11 cellular contexts compared by ENCODE assay signal in genomic region chr22:25420471-25420924, GRCh38.
DNase-seq lines count a peak whose midpoint lies in the region; ATAC-seq and TF ChIP-seq lines count a peak whose summit lies in the region.
"Had no signal": no experiment of that assay in that cellular context is flagged by ENCODE, and none has a peak within 500 bp of the region (broad histone marks: within the 10 kb centered on the region; RNA-seq: fewer than 3 reads in every experiment).

No MANE protein-coding gene starts in this region.

- peaks cover 54% of the 10 kb centered on the region for H3K27me3 ChIP-seq in HUES64 (ENCODE audit: insufficient read depth, low read length)
- H3K27me3 ChIP-seq in parathyroid adenoma (ENCODE audit: control insufficient read depth, insufficient read depth, low read length) = peaks cover 3% of the 10 kb centered on the region

- CTCF ChIA-PET in Calu3 (lab: Charles Lee) = no interaction called here

- peak overlapping the region; percentile 54 for H3K4me3 ChIP-seq in HUES64 (ENCODE audit: low read length)
- peak overlapping the region; percentile 48 for H3K4me3 ChIP-seq in parathyroid adenoma (ENCODE audit: low read depth, low read length)

- H3K36me3 ChIP-seq in HUES64 (ENCODE audit: insufficient read depth, low read length) (no peaks in the 10 kb centered on the region), parathyroid adenoma (ENCODE audit: control insufficient read depth, insufficient read depth, low read length) (no peaks in the 10 kb centered on the region)

- peaks cover 28% of the 10 kb centered on the region for H3K4me1 Mint-ChIP-seq in Calu3 (ENCODE audit: low read depth, unreplicated experiment)
- H3K4me1 Mint-ChIP-seq in effector memory CD8-positive, alpha-beta T cell (ENCODE audit: low read depth in 2 of 2) = peaks cover 9 to 15% of the 10 kb centered on the region in 2 donors

- peaks cover 5% of the 10 kb centered on the region for H3K4me1 ChIP-seq in HUES64 (ENCODE audit: insufficient read depth, low read length)
- H3K4me1 ChIP-seq in parathyroid adenoma = peaks cover 2% of the 10 kb centered on the region

- H3K27ac ChIP-seq in HUES64 (ENCODE audit: low read depth, low read length) (no peak overlapping the region), parathyroid adenoma (no peak overlapping the region)

- peaks cover 76% of the 10 kb centered on the region for H3K27me3 Mint-ChIP-seq in Calu3 (ENCODE audit: unreplicated experiment)
- peaks cover 51 to 69% of the 10 kb centered on the region in 2 donors for H3K27me3 Mint-ChIP-seq in effector memory CD8-positive, alpha-beta T cell

- peak overlapping the region; percentile 74 for H3K4me2 ChIP-seq in parathyroid adenoma (ENCODE audit: low read length)

- H3K36me3 Mint-ChIP-seq in Calu3 (ENCODE audit: insufficient read depth, unreplicated experiment) = no peaks in the 10 kb centered on the region
- H3K36me3 Mint-ChIP-seq in effector memory CD8-positive, alpha-beta T cell (ENCODE audit: insufficient read depth) = peaks cover 3% of the 10 kb centered on the region

- no peaks in the 10 kb centered on the region for H3K79me2 ChIP-seq in parathyroid adenoma

- no TSS peak for BruUV-seq in Calu3 (replicated peaks; lab: Mats Ljungman, UMichigan)

- WGBS in HUES64 = 27% methylated on average over 21 of the region's 21 CpGs

- intact Hi-C loops in Calu3 (cut with micrococcal nuclease; ENCODE audit: unreplicated experiment) = no loop called here

- H3K9me3 ChIP-seq in HUES64 (ENCODE audit: insufficient read depth, low read depth, low read length) = no peaks in the 10 kb centered on the region
- H3K9me3 ChIP-seq in parathyroid adenoma (ENCODE audit: control insufficient read depth, low read length) = no peaks in the 10 kb centered on the region

- ATAC-seq in effector memory CD8-positive, alpha-beta T cell (replicated peaks) = no peak
- ATAC-seq in GM19455 (IDR thresholded peaks at IDR 0.05; ENCODE audit: unreplicated experiment) (no peak), HG02973 (IDR thresholded peaks at IDR 0.05; ENCODE audit: unreplicated experiment) (no peak)

- no peak overlapping the region for H3K27ac Mint-ChIP-seq in Calu3 (ENCODE audit: unreplicated experiment)
- H3K27ac Mint-ChIP-seq in effector memory CD8-positive, alpha-beta T cell = no peak overlapping the region
- H3K27ac Mint-ChIP-seq: immature natural killer cell had no signal

- no peak overlapping the region for H2AFZ ChIP-seq in parathyroid adenoma

- DNase-seq in Calu3 (no peak), GM19238 (ENCODE audit: insufficient read length, low spot score) (no peak), DMS 273 treated with DMSO at 0.1 percent for 48 hours (lab: John Stamatoyannopoulos, UW) (no peak)
- DNase-seq in effector memory CD8-positive, alpha-beta T cell = no peak
- DNase-seq: DMS79, immature natural killer cell, RPMI8226 had no signal

- H3K9me3 Mint-ChIP-seq in Calu3 (ENCODE audit: low read depth, unreplicated experiment) = no peaks in the 10 kb centered on the region
- H3K9me3 Mint-ChIP-seq in effector memory CD8-positive, alpha-beta T cell = no peaks in the 10 kb centered on the region

- TF ChIP-seq CTCF in Calu3 (IDR thresholded peaks at IDR 0.05; ENCODE audit: unreplicated experiment) = no peak
- no peak for TF ChIP-seq CTCF in parathyroid adenoma (IDR thresholded peaks at IDR 0.05)

- H3K9ac ChIP-seq in HUES64 (ENCODE audit: low read depth, low read length) (no peak overlapping the region), parathyroid adenoma (no peak overlapping the region)

- peak overlapping the region; percentile 70 for H3K4me3 Mint-ChIP-seq in Calu3 (ENCODE audit: low read depth, unreplicated experiment)
- H3K4me3 Mint-ChIP-seq in effector memory CD8-positive, alpha-beta T cell = peak overlapping the region; percentile 42 to 62
